ENCODE assay signal across 28 cellular contexts in genomic region chrX:40325161-40325560, GRCh38.
"Had no signal": no experiment of that assay in that cellular context is flagged by ENCODE, and none has a peak within 500 bp of the region (broad histone marks: within the 10 kb centered on the region; RNA-seq: fewer than 3 reads in every experiment).

No MANE protein-coding gene starts in this region.

- H3K9me3 ChIP-seq: ovary, right lobe of liver, sigmoid colon, thoracic aorta, thyroid gland, upper lobe of right lung had no signal

- H3K4me3 Mint-ChIP-seq: naive thymus-derived CD4-positive, alpha-beta T cell; natural killer cell; nephron; neural progenitor cell; stimulated activated effector memory CD8-positive, alpha-beta T cell treated with anti-CD3 and anti-CD28 coated beads, Interleukin-12 subunit alpha, Interleukin-12 subunit beta, amount 100 ng/mL, for 72 hours; stimulated activated naive B cell treated with anti-CD40 and anti-IgM and Interleukin-4, amounts not matched to agents 10 μg/mL and 1 μg/mL and 100 μg/mL, for 72 hours; stimulated activated naive CD8-positive, alpha-beta T cell treated with anti-CD3 and anti-CD28 coated beads, Interleukin-15, Interleukin-2, amounts not matched to agents 100 ng/mL and 50 ng/mL, for 24 hours; type B pancreatic cell had no signal

- H3K27ac ChIP-seq: neural progenitor cell, ovary, parathyroid adenoma, psoas muscle, right lobe of liver, sigmoid colon, stomach, thoracic aorta, thyroid gland, tibial nerve, upper lobe of right lung had no signal

- H3K36me3 ChIP-seq: neural progenitor cell, ovary, right lobe of liver, sigmoid colon, stomach, thoracic aorta, thyroid gland, tibial nerve, upper lobe of right lung had no signal

- H3K9ac ChIP-seq: neural progenitor cell, parathyroid adenoma had no signal

- H3K4me1 ChIP-seq: parathyroid adenoma, psoas muscle, right lobe of liver, sigmoid colon, stomach, thyroid gland, tibial nerve, upper lobe of right lung had no signal

- H3K27ac Mint-ChIP-seq: natural killer cell; nephron; neural progenitor cell; progenitor cell of endocrine pancreas; stimulated activated effector memory CD8-positive, alpha-beta T cell treated with anti-CD3 and anti-CD28 coated beads, Interleukin-12 subunit alpha, Interleukin-12 subunit beta, amount 100 ng/mL, for 72 hours; stimulated activated naive B cell treated with anti-CD40 and anti-IgM and Interleukin-4, amounts not matched to agents 10 μg/mL and 1 μg/mL and 100 μg/mL, for 72 hours; stimulated activated naive CD8-positive, alpha-beta T cell treated with anti-CD3 and anti-CD28 coated beads, Interleukin-15, Interleukin-2, amounts not matched to agents 100 ng/mL and 50 ng/mL, for 24 hours; type B pancreatic cell had no signal

- FAIRE-seq: small intestine had no signal

- H2AFZ ChIP-seq: neural progenitor cell, parathyroid adenoma had no signal

- H3K4me3 ChIP-seq: neural progenitor cell, ovary, psoas muscle, right lobe of liver, sigmoid colon, stomach, thoracic aorta, thyroid gland, tibial nerve, upper lobe of right lung had no signal

- H3K9me3 Mint-ChIP-seq: type B pancreatic cell had no signal

- DNase-seq: naive thymus-derived CD4-positive, alpha-beta T cell; natural killer cell; occipital lobe; ovary; posterior cingulate gyrus; psoas muscle; right cardiac atrium; right lobe of liver; sigmoid colon; small intestine; stimulated activated CD4-positive, alpha-beta T cell treated with anti-CD3 and anti-CD28 coated beads, Interleukin-15, amount 100 ng/mL, for 24 hours; stimulated activated CD4-positive, alpha-beta T cell treated with anti-CD3 and anti-CD28 coated beads, Interleukin-2, amount 100 ng/mL, for 24 hours; stimulated activated CD4-positive, alpha-beta T cell treated with anti-CD3 and anti-CD28 coated beads, Interleukin-2, amount 100 ng/mL, for 48 hours; stimulated activated CD4-positive, alpha-beta T cell treated with anti-CD3 and anti-CD28 coated beads, Interleukin-4, amount 100 ng/mL, for 24 hours; stimulated activated naive B cell treated with anti-CD40 and anti-IgM and Interleukin-4, amounts not matched to agents 10 μg/mL and 1 μg/mL and 100 μg/mL, for 72 hours; stimulated activated naive CD4-positive, alpha-beta T cell treated with Interleukin-2 at 50 U/mL for 16 hours; stomach; thyroid gland; upper lobe of right lung had no signal

- H3K27me3 Mint-ChIP-seq: progenitor cell of endocrine pancreas; stimulated activated naive CD8-positive, alpha-beta T cell treated with anti-CD3 and anti-CD28 coated beads, Interleukin-15, Interleukin-2, amounts not matched to agents 100 ng/mL and 50 ng/mL, for 24 hours; type B pancreatic cell had no signal

- H3K4me2 ChIP-seq: neural progenitor cell had no signal

- H3K27me3 ChIP-seq: neural progenitor cell, ovary, right lobe of liver, sigmoid colon, stomach, thyroid gland, tibial nerve, upper lobe of right lung had no signal

- H3K79me2 ChIP-seq: parathyroid adenoma had no signal

- H3K4me1 Mint-ChIP-seq: natural killer cell; stimulated activated effector memory CD8-positive, alpha-beta T cell treated with anti-CD3 and anti-CD28 coated beads, Interleukin-12 subunit alpha, Interleukin-12 subunit beta, amount 100 ng/mL, for 72 hours; stimulated activated naive B cell treated with anti-CD40 and anti-IgM and Interleukin-4, amounts not matched to agents 10 μg/mL and 1 μg/mL and 100 μg/mL, for 72 hours had no signal

- ATAC-seq: naive thymus-derived CD4-positive, alpha-beta T cell; natural killer cell; psoas muscle; right cardiac atrium; right lobe of liver; stimulated activated effector memory CD8-positive, alpha-beta T cell treated with anti-CD3 and anti-CD28 coated beads, Interleukin-12 subunit alpha, Interleukin-12 subunit beta, amount 100 ng/mL, for 72 hours; stimulated activated naive B cell treated with anti-CD40 and anti-IgM and Interleukin-4, amounts not matched to agents 10 μg/mL and 1 μg/mL and 100 μg/mL, for 72 hours; upper lobe of right lung had no signal

- H3K36me3 Mint-ChIP-seq: natural killer cell; neural progenitor cell; stimulated activated effector memory CD8-positive, alpha-beta T cell treated with anti-CD3 and anti-CD28 coated beads, Interleukin-12 subunit alpha, Interleukin-12 subunit beta, amount 100 ng/mL, for 72 hours; type B pancreatic cell had no signal
